In the genomic region with DNA sequence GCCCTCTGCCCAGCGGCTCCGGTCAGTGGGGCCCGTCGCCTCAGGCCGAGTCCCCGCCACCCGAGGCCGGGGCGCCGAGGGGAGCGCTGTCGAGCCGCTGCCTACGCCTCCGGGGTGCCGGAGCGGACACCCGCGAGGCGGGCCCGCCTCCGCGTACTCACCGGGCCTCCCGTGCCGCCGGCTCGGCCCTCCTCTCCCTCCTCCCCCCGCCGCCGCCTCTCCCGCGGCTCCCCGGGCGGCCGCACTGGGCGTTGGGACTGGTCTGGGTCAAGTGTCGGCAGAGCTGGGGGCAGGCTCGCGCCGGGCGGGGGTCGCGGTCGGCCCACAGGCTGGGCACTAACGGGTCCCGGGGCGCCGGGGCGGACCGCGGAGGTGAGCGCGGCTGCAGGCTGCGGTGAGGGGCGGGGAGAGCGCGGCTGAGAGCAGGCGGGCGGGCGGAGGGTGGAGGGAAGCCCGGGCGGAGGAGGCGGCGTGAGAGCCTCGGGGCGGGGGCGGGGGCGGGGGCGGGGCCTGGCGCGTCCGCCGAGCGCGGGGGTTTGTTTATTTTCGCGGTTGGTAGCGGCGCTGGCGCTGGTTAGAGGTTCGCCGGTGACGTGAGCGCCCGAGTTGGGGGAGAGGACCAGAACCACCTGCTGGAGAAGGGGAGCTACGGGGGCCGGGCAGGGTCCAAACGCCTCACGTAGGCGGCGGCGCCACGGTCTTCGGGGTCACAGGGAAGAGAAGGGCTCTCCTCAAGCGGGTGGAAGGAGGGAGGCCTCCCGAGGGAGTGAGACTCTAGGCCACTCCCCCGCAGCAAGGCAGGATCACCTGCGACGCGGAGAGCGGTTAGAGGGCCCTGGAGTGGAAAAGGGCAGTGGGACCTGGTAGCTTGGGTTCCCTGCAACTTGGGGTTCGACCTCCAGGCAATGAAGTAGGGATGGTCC, we compare ENCODE assay signal across 8 cellular contexts. TPM values are rescaled to one million over a fixed set of nuclear protein-coding genes. Genes with fewer than 3 reads are reported as not detected.
A peak's percentile ranks its signal among the peaks of the same experiment; 100 is the strongest.
DNase-seq lines count a peak whose midpoint lies in the region; ATAC-seq and TF ChIP-seq lines count a peak whose summit lies in the region.
"Not testable (repeated sequence)": the region's sequence is repeated elsewhere in the genome, so short reads cannot be mapped to it uniquely, and the experiment has no call there.

A gene (minus strand): TSS at position 414 of the 923 bp plus-strand sequence. CDS start 11,252 bp downstream, outside the sequence.

- intact Hi-C loops in left colon (cut with DNase I, micrococcal nuclease): not testable (repeated sequence)

- peak within 1 kb of the TSS; percentile 58 for H3K4me3 ChIP-seq in choroid plexus epithelial cell (ENCODE audit: low read depth, low read length)

- ATAC-seq in GM19023 (IDR thresholded peaks at IDR 0.05; ENCODE audit: unreplicated experiment): peak; percentile 83
- ATAC-seq in HG03159 (IDR thresholded peaks at IDR 0.05; ENCODE audit: unreplicated experiment): peak; percentile 83
- peak; percentile 92 for ATAC-seq in left colon

- DNase-seq in AML-193 (lab: John Stamatoyannopoulos, UW) (peak; percentile 46 to 49), NCI-H345 treated with DMSO at 0.1 percent for 48 hours (lab: John Stamatoyannopoulos, UW; ENCODE audit: unreplicated experiment) (peak; percentile 33), choroid plexus epithelial cell (ENCODE audit: low read depth) (peak; percentile 52), left colon (peak; percentile 82 to 83)
- peak; percentile 67 for DNase-seq in activated CD4-positive, alpha-beta T cell treated with anti-CD3 and anti-CD28 coated beads for 48 hours
- peak; percentile 30 to 51 for DNase-seq in stimulated activated CD4-positive, alpha-beta T cell treated with anti-CD3 and anti-CD28 coated beads, Interleukin-15, amount 100 ng/mL, for 48 hours (ENCODE audit: low read depth in 2 of 2)

- not testable (repeated sequence) for TF ChIP-seq CTCF in choroid plexus epithelial cell (conservative IDR thresholded peaks at IDR 0.05; ENCODE audit: low read depth, low read length)

RNA-seq across cellular contexts. Expression of the gene that starts here (rescaled TPM):
- 1 to 10 TPM; 4.0 TPM for total RNA-seq in left colon

Comparison
In these comparisons a context has a peak if more than half of its experiments do, and no peak if none do; other contexts are left out.
1. Peak in every context shown above with its lines: DNase-seq, ATAC-seq and H3K4me3 ChIP-seq.